10 cellular contexts compared by ENCODE assay signal in the genomic region with DNA sequence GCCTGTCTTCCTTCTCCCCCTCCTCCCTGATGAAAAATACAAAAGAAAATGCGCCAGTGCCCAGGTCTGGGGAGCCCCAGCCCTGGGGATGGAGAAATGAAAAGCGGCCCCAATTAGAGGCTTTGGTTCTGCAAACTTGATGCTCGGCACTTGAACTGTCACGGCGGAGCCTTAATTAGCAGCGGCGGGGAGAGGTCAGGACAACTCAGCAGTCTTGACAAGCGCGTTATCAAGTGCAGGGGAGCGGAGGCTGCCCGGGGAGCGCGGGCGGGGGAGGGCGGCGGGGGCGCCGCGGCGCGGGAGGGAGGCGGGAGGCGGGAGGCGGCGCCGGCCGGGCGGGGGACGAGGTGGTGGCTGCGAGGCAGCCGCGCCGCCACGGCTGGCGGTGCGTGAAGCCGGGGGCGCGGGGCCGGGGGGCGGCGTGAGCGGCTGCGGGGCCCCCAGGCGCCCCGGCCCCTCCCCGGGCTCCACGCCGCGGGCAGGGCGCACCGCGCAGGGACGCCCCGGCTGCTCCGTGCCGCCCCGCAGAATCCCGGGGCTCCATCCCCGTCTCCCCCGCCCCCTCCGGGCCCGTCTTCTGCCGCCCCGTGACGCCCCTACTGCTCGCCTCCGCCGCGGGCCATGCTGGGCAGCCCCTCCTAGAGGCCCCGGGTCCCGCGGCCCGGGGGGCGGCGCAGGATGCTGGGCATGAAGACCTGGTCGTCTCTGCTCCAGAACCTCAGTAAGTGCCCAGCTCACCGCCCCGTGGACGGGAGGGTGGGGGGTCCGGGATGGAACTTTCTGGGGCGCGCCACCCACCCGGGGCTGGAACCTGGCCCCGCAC.
DNase-seq lines count a peak whose midpoint lies in the region; ATAC-seq, FAIRE-seq and TF ChIP-seq lines count a peak whose summit lies in the region.
"Had no signal": no experiment of that assay in that cellular context is flagged by ENCODE, and none has a peak within 500 bp of the region (broad histone marks: within the 10 kb centered on the region; RNA-seq: fewer than 3 reads in every experiment).

No MANE protein-coding gene starts in this region.

- H3K27me3 Mint-ChIP-seq in astrocyte (ENCODE audit: low read depth, unreplicated experiment): peaks cover 47% of the 10 kb centered on the region
- H3K27me3 Mint-ChIP-seq in naive thymus-derived CD4-positive, alpha-beta T cell: peaks cover 14 to 41% (median 19%) of the 10 kb centered on the region in 5 donors

- H3K79me2 ChIP-seq in astrocyte (ENCODE audit: insufficient read depth, low read length): no peaks in the 10 kb centered on the region

- no peak overlapping the region for H3K9ac ChIP-seq in astrocyte (ENCODE audit: low read length)

- POLR2A ChIA-PET in naive thymus-derived CD4-positive, alpha-beta T cell (lab: Charles Lee): interaction anchor here (0.9 to 5.0 kb wide), 3 partner anchors 13 to 153 kb away, joined by 3 to 29 read pairs (median 3); no protein-coding TSS in a partner anchor

- peaks cover 91% of the 10 kb centered on the region for H4K20me1 ChIP-seq in astrocyte (ENCODE audit: insufficient read depth, low read length)

- H3K36me3 ChIP-seq in astrocyte (ENCODE audit: insufficient read depth, low read length): no peaks in the 10 kb centered on the region
- H3K36me3 ChIP-seq in naive thymus-derived CD4-positive, alpha-beta T cell (ENCODE audit: control insufficient read depth in 2 of 3, insufficient read depth in 3 of 3, low read length in 3 of 3): no peaks in the 10 kb centered on the region

- H3K27me3 ChIP-seq in astrocyte (ENCODE audit: insufficient read depth, low read length): peaks cover 14% of the 10 kb centered on the region
- H3K27me3 ChIP-seq in naive thymus-derived CD4-positive, alpha-beta T cell (ENCODE audit: control insufficient read depth in 2 of 2, insufficient read depth in 2 of 2, low read length in 2 of 2): peaks cover 0 to 3% of the 10 kb centered on the region in 2 donors

- H3K4me2 ChIP-seq in astrocyte (ENCODE audit: low read length): peak overlapping the region; percentile 78

- TF ChIP-seq CTCF in astrocyte (IDR thresholded peaks at IDR 0.05; ENCODE audit: insufficient read depth, low read depth, low read length): no peak

- ATAC-seq in naive thymus-derived CD4-positive, alpha-beta T cell: peak; percentile 65
- no peak for ATAC-seq in GM18868 (IDR thresholded peaks at IDR 0.05; ENCODE audit: unreplicated experiment)

- CTCF ChIA-PET in naive thymus-derived CD4-positive, alpha-beta T cell (lab: Charles Lee): interaction anchor here (1.0 kb wide), 1 partner anchor 91 kb away, joined by 4 read pairs; no protein-coding TSS in a partner anchor

- H3K4me1 Mint-ChIP-seq in astrocyte (ENCODE audit: low read depth, unreplicated experiment): peaks cover 15% of the 10 kb centered on the region
- H3K4me1 Mint-ChIP-seq in naive thymus-derived CD4-positive, alpha-beta T cell: peaks cover 3 to 15% (median 9%) of the 10 kb centered on the region in 7 donors

- H3K9me3 ChIP-seq in astrocyte (ENCODE audit: insufficient read depth, low read depth, low read length): no peaks in the 10 kb centered on the region
- no peaks in the 10 kb centered on the region for H3K9me3 ChIP-seq in naive thymus-derived CD4-positive, alpha-beta T cell (ENCODE audit: control insufficient read depth in 2 of 3, low read length in 3 of 3)

- peaks cover 3% of the 10 kb centered on the region for H3K36me3 Mint-ChIP-seq in astrocyte (ENCODE audit: low read depth, unreplicated experiment)
- H3K36me3 Mint-ChIP-seq in naive thymus-derived CD4-positive, alpha-beta T cell: no peaks in the 10 kb centered on the region

- no peak for FAIRE-seq in astrocyte (lab: Jason Lieb, UNC)
- FAIRE-seq: islet of Langerhans had no signal

- H3K9me3 Mint-ChIP-seq in astrocyte (ENCODE audit: unreplicated experiment): no peaks in the 10 kb centered on the region
- H3K9me3 Mint-ChIP-seq in naive thymus-derived CD4-positive, alpha-beta T cell: no peaks in the 10 kb centered on the region

- H3K4me1 ChIP-seq in astrocyte (ENCODE audit: insufficient read depth, low read length): peaks cover 22% of the 10 kb centered on the region
- peaks cover 0 to 11% of the 10 kb centered on the region in 2 donors for H3K4me1 ChIP-seq in naive thymus-derived CD4-positive, alpha-beta T cell (ENCODE audit: control insufficient read depth in 2 of 2, insufficient read depth in 2 of 2, low read length in 2 of 2)

- no peak overlapping the region for H3K4me3 ChIP-seq in astrocyte (ENCODE audit: insufficient read depth, low read depth, low read length)
- H3K4me3 ChIP-seq in naive thymus-derived CD4-positive, alpha-beta T cell (ENCODE audit: low read length): peak overlapping the region; percentile 50

- intact Hi-C loops in naive thymus-derived CD4-positive, alpha-beta T cell (cut with micrococcal nuclease): loop anchor here in 1 of 2 donors (1.0 to 5.0 kb wide), 2 partner anchors 14 to 40 kb away; no protein-coding TSS in a partner anchor

- DNase-seq in DMS 273 (lab: John Stamatoyannopoulos, UW; ENCODE audit: unreplicated experiment) (peak; percentile 77), DMS 273 treated with DMSO at 0.1 percent for 48 hours (lab: John Stamatoyannopoulos, UW) (no peak), NCI-H748 (lab: John Stamatoyannopoulos, UW; ENCODE audit: unreplicated experiment) (peak; percentile 77), astrocyte (ENCODE audit: low read depth) (no peak), putamen (ENCODE audit: low spot score) (no peak), H4 (ENCODE audit: low spot score) (no peak)
- no peak for DNase-seq in naive thymus-derived CD4-positive, alpha-beta T cell

- H3K4me3 Mint-ChIP-seq in astrocyte (ENCODE audit: unreplicated experiment): peak overlapping the region; percentile 83
- peak overlapping the region; percentile 47 to 93 (median 87) for H3K4me3 Mint-ChIP-seq in naive thymus-derived CD4-positive, alpha-beta T cell

- peak overlapping the region; percentile 58 for H3K27ac Mint-ChIP-seq in astrocyte (ENCODE audit: unreplicated experiment)
- peak overlapping the region in 1 of 9 donors; percentile 58 for H3K27ac Mint-ChIP-seq in naive thymus-derived CD4-positive, alpha-beta T cell

- no peak overlapping the region for H2AFZ ChIP-seq in astrocyte (ENCODE audit: low read depth, low read length)

- H3K27ac ChIP-seq in astrocyte (ENCODE audit: low read depth, low read length): no peak overlapping the region
- no peak overlapping the region for H3K27ac ChIP-seq in naive thymus-derived CD4-positive, alpha-beta T cell (ENCODE audit: low read depth, low read length)
- H3K27ac ChIP-seq: 22Rv1 had no signal

Comparison
In these comparisons a context has a peak if more than half of its experiments do, and no peak if none do; other contexts are left out.
1. DNase-seq: peak in DMS 273 (single experiment) and NCI-H748 (single experiment); none in DMS 273 treated with DMSO at 0.1 percent for 48 hours (single experiment), astrocyte (single experiment), naive thymus-derived CD4-positive, alpha-beta T cell (0 of 9), putamen (single experiment) and H4 (single experiment).